Comparison of ENCODE assay signal across 8 cellular contexts in the genomic region with DNA sequence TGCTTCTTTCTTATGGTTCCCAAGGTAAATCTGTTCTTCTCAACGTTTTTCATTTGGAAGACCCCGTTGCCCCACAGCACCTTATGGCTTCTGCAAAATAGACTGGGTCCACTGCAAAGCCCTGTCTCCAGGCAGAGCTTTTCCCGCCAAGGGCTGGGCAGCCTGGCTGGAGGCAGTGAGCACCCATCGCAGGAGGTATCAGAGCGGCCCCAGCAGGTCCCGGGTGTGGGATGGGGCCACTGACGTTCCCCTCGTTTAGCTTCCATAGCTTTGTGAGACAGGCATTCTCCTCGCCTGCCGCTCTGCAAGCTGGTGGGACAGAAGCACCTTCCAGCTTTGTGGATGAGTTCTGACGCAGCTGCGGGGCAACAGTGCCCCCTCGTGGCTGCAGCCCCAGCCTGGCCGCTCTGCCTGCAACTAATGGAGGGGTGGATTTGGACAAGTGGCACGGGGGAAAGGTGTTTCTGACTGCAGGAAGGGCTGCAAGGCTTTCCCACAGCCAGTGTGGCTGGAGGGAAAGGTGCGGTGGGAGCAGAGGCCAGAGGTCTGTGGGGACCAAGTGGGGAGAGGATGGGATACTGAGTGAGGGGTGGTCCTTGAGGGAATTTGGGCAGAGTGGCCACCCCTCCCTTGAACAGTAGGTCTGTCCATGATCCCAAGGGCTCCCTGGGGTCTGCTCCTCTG.
A peak's percentile ranks its signal among the peaks of the same experiment; 100 is the strongest.
DNase-seq lines count a peak whose midpoint lies in the region; ATAC-seq and TF ChIP-seq lines count a peak whose summit lies in the region.

No MANE protein-coding gene starts in this region.

- no peak overlapping the region for H3K27ac ChIP-seq in colonic mucosa

- H3K27me3 ChIP-seq in HAP-1 (ENCODE audit: low read depth) (no peaks in the 10 kb centered on the region; the same call in 1 of the 2 replicates), colonic mucosa (no peaks in the 10 kb centered on the region)

- H3K9me3 ChIP-seq in HAP-1 (no peaks in the 10 kb centered on the region), colonic mucosa (no peaks in the 10 kb centered on the region)

- in situ Hi-C loops in HAP-1 (cut with MboI; ENCODE audit: low sequenced_read_pairs) = loop anchor here (5.0 to 10.0 kb wide), 2 partner anchors 151 to 563 kb away; no protein-coding TSS in a partner anchor

- no peaks in the 10 kb centered on the region for H3K36me3 ChIP-seq in HAP-1 (replicated peaks)
- no peaks in the 10 kb centered on the region for H3K36me3 ChIP-seq in colonic mucosa

- H3K9ac ChIP-seq in colonic mucosa (ENCODE audit: low read depth in 2 of 2, low read length in 2 of 2) = no peak overlapping the region

- peak; percentile 56 for DNase-seq in DMS114 treated with DMSO at 0.1 percent for 48 hours (lab: John Stamatoyannopoulos, UW; ENCODE audit: unreplicated experiment)
- DNase-seq in HAP-1 (ENCODE audit: low spot score in 2 of 2) = peak; percentile 80 to 93
- peak; percentile 66 for DNase-seq in NCI-H345 (lab: John Stamatoyannopoulos, UW)
- peak; percentile 87 for DNase-seq in activated CD4-positive, alpha-beta T cell treated with anti-CD3 and anti-CD28 coated beads for 48 hours
- DNase-seq in colonic mucosa = peak; percentile 73
- DNase-seq in left lobe of liver (ENCODE audit: low spot score) = peak; percentile 81
- peak; percentile 67 to 79 for DNase-seq in stimulated activated CD4-positive, alpha-beta T cell treated with anti-CD3 and anti-CD28 coated beads, Interleukin-4, amount 100 ng/mL, for 48 hours (ENCODE audit: low read depth in 2 of 2)

- ATAC-seq in left lobe of liver = peak; percentile 86
- no peak for ATAC-seq in GM21737 (IDR thresholded peaks at IDR 0.05; ENCODE audit: unreplicated experiment)

- H3K4me1 ChIP-seq in HAP-1 (peaks cover 30% of the 10 kb centered on the region), colonic mucosa (peaks cover 9% of the 10 kb centered on the region)

- TF ChIP-seq CTCF in colonic mucosa (IDR thresholded peaks at IDR 0.05) = peak; percentile 94

- H3K4me3 ChIP-seq in HAP-1 (no peak overlapping the region), colonic mucosa (no peak overlapping the region)

- intact Hi-C loops in colonic mucosa (cut with DNase I) = no loop called here
